ENCODE assay signal across 22 cellular contexts in the genomic region with DNA sequence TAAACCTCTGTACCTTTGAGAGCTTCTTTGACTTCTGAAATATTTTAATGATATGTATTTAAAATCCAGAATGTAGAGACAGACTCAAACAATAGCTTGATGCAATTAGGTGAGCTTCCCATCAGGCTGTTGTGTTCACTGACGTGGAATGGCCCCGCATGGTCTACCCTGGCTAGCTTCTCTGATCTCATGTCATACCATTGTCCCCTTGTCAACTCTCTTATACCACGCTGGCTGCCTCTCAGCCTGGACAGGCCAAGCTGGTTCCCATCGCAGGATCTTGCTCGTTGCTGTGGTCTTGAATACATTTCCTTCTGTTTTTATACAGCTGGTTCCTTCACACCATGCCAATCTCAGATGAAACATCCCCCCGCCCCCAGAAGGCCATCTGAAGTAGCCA.
"Had no signal": no experiment of that assay in that cellular context is flagged by ENCODE, and none has a peak within 500 bp of the region (broad histone marks: within the 10 kb centered on the region; RNA-seq: fewer than 3 reads in every experiment).

No MANE protein-coding gene starts in this region.

- H3K9me3 ChIP-seq: colonic mucosa, heart left ventricle, spleen, thoracic aorta, transverse colon had no signal

- H3K9me3 Mint-ChIP-seq: nephron; stimulated activated naive CD8-positive, alpha-beta T cell treated with anti-CD3 and anti-CD28 coated beads, Interleukin-15, amount 100 ng/mL, for 72 hours had no signal

- H3K4me1 ChIP-seq: colonic mucosa, heart left ventricle, transverse colon had no signal

- H3K27me3 ChIP-seq: cardiac muscle cell, colonic mucosa, heart left ventricle, transverse colon had no signal

- H3K27ac Mint-ChIP-seq: mesothelial cell of epicardium; nephron; stimulated activated memory B cell treated with anti-CD40 and anti-IgM and Interleukin-4, amounts not matched to agents 10 μg/mL and 1 μg/mL and 100 μg/mL, for 72 hours; stimulated activated naive CD8-positive, alpha-beta T cell treated with anti-CD3 and anti-CD28 coated beads, Interleukin-15, amount 100 ng/mL, for 72 hours had no signal

- H3K36me3 Mint-ChIP-seq: mesothelial cell of epicardium; naive B cell; stimulated activated memory B cell treated with anti-CD40 and anti-IgM and Interleukin-4, amounts not matched to agents 10 μg/mL and 1 μg/mL and 100 μg/mL, for 72 hours had no signal

- ATAC-seq: heart left ventricle; left lobe of liver; right cardiac atrium; stimulated activated memory B cell treated with anti-CD40 and anti-IgM and Interleukin-4, amounts not matched to agents 10 μg/mL and 1 μg/mL and 100 μg/mL, for 72 hours; stimulated activated naive CD8-positive, alpha-beta T cell treated with anti-CD3 and anti-CD28 coated beads, Interleukin-15, amount 100 ng/mL, for 72 hours had no signal

- H3K4me1 Mint-ChIP-seq: naive B cell; stimulated activated naive CD8-positive, alpha-beta T cell treated with anti-CD3 and anti-CD28 coated beads, Interleukin-15, amount 100 ng/mL, for 72 hours had no signal

- H3K27ac ChIP-seq: cardiac muscle cell, colonic mucosa, heart left ventricle, spleen, thoracic aorta, transverse colon had no signal

- H3K36me3 ChIP-seq: cardiac muscle cell, colonic mucosa, heart left ventricle, spleen, thoracic aorta, transverse colon had no signal

- H3K4me3 Mint-ChIP-seq: mesothelial cell of epicardium; naive B cell; nephron; stimulated activated memory B cell treated with anti-CD40 and anti-IgM and Interleukin-4, amounts not matched to agents 10 μg/mL and 1 μg/mL and 100 μg/mL, for 72 hours; stimulated activated naive CD8-positive, alpha-beta T cell treated with anti-CD3 and anti-CD28 coated beads, Interleukin-15, amount 100 ng/mL, for 72 hours had no signal

- H3K4me3 ChIP-seq: cardiac muscle cell, colonic mucosa, heart left ventricle, spleen, thoracic aorta, transverse colon had no signal

- DNase-seq: cerebellar nuclear complex; colonic mucosa; effector CD4-positive, alpha-beta T cell; foreskin melanocyte; heart left ventricle; hippocampal formation; kidney glomerular epithelial cell; mammary epithelial cell; naive B cell; right cardiac atrium; spleen; stimulated activated CD4-positive, alpha-beta T cell treated with anti-CD3 and anti-CD28 coated beads, Interleukin-15, amount 100 ng/mL, for 24 hours; stimulated activated CD4-positive, alpha-beta T cell treated with anti-CD3 and anti-CD28 coated beads, Interleukin-1b, Interleukin-23, amount 100 ng/mL, for 48 hours; stimulated activated CD4-positive, alpha-beta T cell treated with anti-CD3 and anti-CD28 coated beads, Interleukin-4, amount 100 ng/mL, for 24 hours; stimulated activated naive CD8-positive, alpha-beta T cell treated with anti-CD3 and anti-CD28 coated beads, Interleukin-15, amount 100 ng/mL, for 72 hours; transverse colon had no signal
